16 cellular contexts compared by ENCODE assay signal in genomic region chr4:48440909-48441308, GRCh38. TPM values are rescaled to one million over a fixed set of nuclear protein-coding genes. Genes with fewer than 3 reads are reported as not detected.
"Had no signal": no experiment of that assay in that cellular context is flagged by ENCODE, and none has a peak within 500 bp of the region (broad histone marks: within the 10 kb centered on the region; RNA-seq: fewer than 3 reads in every experiment).

No MANE protein-coding gene starts in this region.

RNA-seq across cellular contexts. Expression of gene SLC10A4, which starts 42.2 kb away (rescaled TPM):
- total RNA-seq: mononuclear cell, osteocyte, ureter had no signal
- polyA plus RNA-seq: immature natural killer cell, liver, mammary epithelial cell had no signal

RNA-seq across cellular contexts. Expression of gene ZAR1, which starts 49.1 kb away (rescaled TPM):
- total RNA-seq: kidney, left colon, lower lobe of right lung, mammary epithelial cell, mononuclear cell, natural killer cell, occipital lobe, osteocyte, posterior vena cava, psoas muscle, sigmoid colon, spleen, ureter had no signal
- polyA plus RNA-seq: immature natural killer cell, liver, mammary epithelial cell, psoas muscle, sigmoid colon, small intestine, spleen had no signal
